11 cellular contexts compared by ENCODE assay signal in genomic region chr3:34212671-34213070, GRCh38.
DNase-seq lines count a peak whose midpoint lies in the region; ATAC-seq and TF ChIP-seq lines count a peak whose summit lies in the region.
"Had no signal": no experiment of that assay in that cellular context is flagged by ENCODE, and none has a peak within 500 bp of the region (broad histone marks: within the 10 kb centered on the region; RNA-seq: fewer than 3 reads in every experiment).

No MANE protein-coding gene starts in this region.

- TF ChIP-seq EP300 in esophagus muscularis mucosa (IDR thresholded peaks at IDR 0.05) = no peak

- H3K9me3 Mint-ChIP-seq in GM23338 = no peaks in the 10 kb centered on the region
- H3K9me3 Mint-ChIP-seq: activated CD4-positive, alpha-beta T cell treated with anti-CD3 and anti-CD28 coated beads, Interleukin-2, amount 10 ng/mL, durations not matched to agents 24 days and 14 days; neural crest cell had no signal

- no peak overlapping the region for H3K27ac Mint-ChIP-seq in GM23338
- H3K27ac Mint-ChIP-seq: activated CD4-positive, alpha-beta T cell treated with anti-CD3 and anti-CD28 coated beads, Interleukin-2, amount 10 ng/mL, durations not matched to agents 24 days and 14 days had no signal

- H3K4me3 Mint-ChIP-seq in GM23338 = no peak overlapping the region
- H3K4me3 Mint-ChIP-seq: activated CD4-positive, alpha-beta T cell treated with anti-CD3 and anti-CD28 coated beads, Interleukin-2, amount 10 ng/mL, durations not matched to agents 24 days and 14 days; neural crest cell had no signal

- no peaks in the 10 kb centered on the region for H3K27me3 Mint-ChIP-seq in GM23338 (ENCODE audit: insufficient read depth, low read depth, poor library complexity)

- H4K20me1 ChIP-seq in GM23338 (replicated peaks; ENCODE audit: insufficient read depth) = no peaks in the 10 kb centered on the region

- no peaks in the 10 kb centered on the region for H3K9me3 ChIP-seq in esophagus muscularis mucosa
- H3K9me3 ChIP-seq: adrenal gland had no signal

- no peaks in the 10 kb centered on the region for H3K9me2 ChIP-seq in GM23338 (ENCODE audit: insufficient read depth)

- ATAC-seq in GM23338 = no peak
- ATAC-seq in HG03095 (IDR thresholded peaks at IDR 0.05; ENCODE audit: unreplicated experiment) = no peak
- no peak for ATAC-seq in HG03039 (IDR thresholded peaks at IDR 0.05; ENCODE audit: unreplicated experiment)

- no peaks in the 10 kb centered on the region for H3K36me3 ChIP-seq in GM23338 (ENCODE audit: insufficient read depth)
- H3K36me3 ChIP-seq in esophagus muscularis mucosa = no peaks in the 10 kb centered on the region
- H3K36me3 ChIP-seq: adrenal gland had no signal

- no peaks in the 10 kb centered on the region for H3F3A ChIP-seq in GM23338 (replicated peaks; ENCODE audit: low read depth)

- 0 out of 3 replicates have a peak, but pooled peaks cover 5% of the 10 kb centered on the region for H3K4me1 Mint-ChIP-seq in GM23338
- H3K4me1 Mint-ChIP-seq: activated CD4-positive, alpha-beta T cell treated with anti-CD3 and anti-CD28 coated beads, Interleukin-2, amount 10 ng/mL, durations not matched to agents 24 days and 14 days; neural crest cell had no signal

- intact Hi-C loops in esophagus muscularis mucosa (cut with DNase I) = no loop called here

- no peak for TF ChIP-seq POLR2A in esophagus muscularis mucosa (IDR thresholded peaks at IDR 0.05; ENCODE audit: low read depth)

- no peak overlapping the region for H3K4me3 ChIP-seq in GM23338
- H3K4me3 ChIP-seq in esophagus muscularis mucosa = no peak overlapping the region
- H3K4me3 ChIP-seq: adrenal gland had no signal

- 36% methylated on average over 3 of the region's 3 CpGs for WGBS in esophagus muscularis mucosa

- H3K79me2 ChIP-seq in GM23338 (replicated peaks; ENCODE audit: insufficient read depth) = no peaks in the 10 kb centered on the region

- no peaks in the 10 kb centered on the region for H3K4me1 ChIP-seq in GM23338 (ENCODE audit: insufficient read depth)
- peaks cover 15 to 60% (median 53%) of the 10 kb centered on the region in 4 donors for H3K4me1 ChIP-seq in esophagus muscularis mucosa
- H3K4me1 ChIP-seq: adrenal gland had no signal

- H3K27me3 ChIP-seq in GM23338 (ENCODE audit: insufficient read depth) (no peaks in the 10 kb centered on the region), esophagus muscularis mucosa (no peaks in the 10 kb centered on the region)
- H3K27me3 ChIP-seq: adrenal gland had no signal

- TF ChIP-seq CTCF in GM23338 (conservative IDR thresholded peaks at IDR 0.05; ENCODE audit: low read depth in 2 of 2) (no peak), esophagus muscularis mucosa (IDR thresholded peaks at IDR 0.05) (no peak)

- peak overlapping the region; percentile 63; the same call in 1 of the 2 replicates for H2AFZ ChIP-seq in GM23338

- H3K36me3 Mint-ChIP-seq in GM23338 (ENCODE audit: low read depth) = no peaks in the 10 kb centered on the region

- no peak overlapping the region for H3K4me2 ChIP-seq in GM23338

- H3K27ac ChIP-seq in GM23338 (ENCODE audit: low read depth) (no peak overlapping the region), esophagus muscularis mucosa (replicated peaks in 1 of 4) (peak overlapping the region; percentile 70 to 85 (median 78))
- H3K27ac ChIP-seq: adrenal gland had no signal

- DNase-seq in GM23338 (ENCODE audit: low spot score) (no peak), NCI-H82 (lab: John Stamatoyannopoulos, UW) (peak; percentile 43), esophagus muscularis mucosa (ENCODE audit: extremely low spot score) (no peak), putamen (ENCODE audit: low spot score) (peak; percentile 12), SHP77 (lab: John Stamatoyannopoulos, UW) (no peak)
- DNase-seq in stimulated activated CD4-positive, alpha-beta T cell treated with anti-CD3 and anti-CD28 coated beads, Interleukin-4, amount 100 ng/mL, for 4 hours = no peak
- DNase-seq: activated CD4-positive, alpha-beta T cell treated with anti-CD3 and anti-CD28 coated beads, Interleukin-2, amount 10 ng/mL, durations not matched to agents 24 days and 14 days; adrenal gland had no signal

TF ChIP-seq in GM23338, 12 proteins besides CTCF, POLR2A, EP300 and RAD21 (continues in another document):
- TF ChIP-seq ZNF114 (CRISPR knock-in tag; IDR thresholded peaks at IDR 0.05) (no peak), REST (IDR thresholded peaks at IDR 0.05; ENCODE audit: unreplicated experiment) (no peak), ZNF331 (CRISPR knock-in tag; IDR thresholded peaks at IDR 0.05; ENCODE audit: low read depth) (no peak), NANOG (IDR thresholded peaks at IDR 0.05; ENCODE audit: borderline replicate concordance) (no peak), EZH2 (IDR thresholded peaks at IDR 0.05; ENCODE audit: low read depth, unreplicated experiment) (no peak)

Comparison
In these comparisons a context has a peak if more than half of its experiments do, and no peak if none do; other contexts are left out.
1. DNase-seq: peak in NCI-H82 (single experiment) and putamen (single experiment); none in GM23338 (single experiment), esophagus muscularis mucosa (single experiment), stimulated activated CD4-positive, alpha-beta T cell treated with anti-CD3 and anti-CD28 coated beads, Interleukin-4, amount 100 ng/mL, for 4 hours (0 of 2) and SHP77 (0 of 2).